In the genomic region with DNA sequence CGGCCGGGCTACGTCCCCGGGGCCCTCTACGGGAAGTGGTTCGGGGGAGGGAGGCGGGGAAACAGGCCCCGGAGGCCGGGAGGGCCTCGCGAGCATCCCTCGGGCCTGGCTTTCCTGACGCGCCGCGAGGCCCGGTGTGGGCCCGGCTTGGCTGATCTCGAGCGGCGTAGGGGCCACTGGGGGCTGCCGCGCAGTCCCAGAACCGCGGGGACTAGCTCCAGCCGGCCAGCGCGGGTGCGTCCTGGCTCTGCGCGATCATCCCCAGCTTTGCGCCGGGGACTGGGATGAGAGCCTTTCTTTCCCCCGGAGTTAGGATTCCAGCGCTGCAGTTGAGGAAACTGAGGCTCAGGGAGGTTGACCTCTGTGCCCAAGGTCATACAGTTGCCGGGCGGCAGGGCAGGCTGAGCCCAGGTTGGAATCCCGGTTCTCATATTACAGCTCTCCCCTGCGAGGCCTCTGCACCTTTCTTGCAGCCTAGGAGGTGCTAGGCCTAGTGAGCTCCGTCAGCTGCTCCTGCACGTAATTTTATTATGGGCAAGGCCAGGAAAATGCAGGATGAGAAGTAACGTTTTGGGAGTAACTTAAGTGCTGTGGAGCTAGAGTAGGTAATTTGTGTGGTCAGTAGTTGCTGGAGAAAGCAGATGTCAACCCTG, we compare ENCODE assay signal across 8 cellular contexts. TPM values are rescaled to one million over a fixed set of nuclear protein-coding genes. Genes with fewer than 3 reads are reported as not detected.
A peak's percentile ranks its signal among the peaks of the same experiment; 100 is the strongest.
DNase-seq lines count a peak whose midpoint lies in the region; ATAC-seq and TF ChIP-seq lines count a peak whose summit lies in the region.

No MANE protein-coding gene starts in this region.

- peaks cover 9% of the 10 kb centered on the region for H3K4me1 ChIP-seq in mesendoderm (ENCODE audit: control insufficient read depth, low read depth, low read length)

- H3K4me3 ChIP-seq in mesendoderm (ENCODE audit: low read length): peak overlapping the region; percentile 69

- H3K4me1 Mint-ChIP-seq in type B pancreatic cell (ENCODE audit: unreplicated experiment): peaks cover 53% of the 10 kb centered on the region

- no peak overlapping the region for H2BK5ac ChIP-seq in mesendoderm (ENCODE audit: low read length)

- peak overlapping the region; percentile 81 for H3K27ac Mint-ChIP-seq in type B pancreatic cell

- no peak overlapping the region for H2AK5ac ChIP-seq in mesendoderm (ENCODE audit: low read length)

- H3K4me3 Mint-ChIP-seq in type B pancreatic cell: peak overlapping the region; percentile 89

- WGBS in mesendoderm (ENCODE audit: extremely low coverage, insufficient coverage, low lambda C conversion rate): no CpG with 5 or more reads among the region's 42 CpGs

- peak overlapping the region; percentile 87 for H3K56ac ChIP-seq in mesendoderm (ENCODE audit: low read length)

- H2BK15ac ChIP-seq in mesendoderm (replicated peaks; ENCODE audit: low read depth): no peak overlapping the region

- H3K9me3 Mint-ChIP-seq in type B pancreatic cell: no peaks in the 10 kb centered on the region

- peak; percentile 7 for ATAC-seq in HG02973 (IDR thresholded peaks at IDR 0.05; ENCODE audit: unreplicated experiment)
- no peak for ATAC-seq in HG03460 (IDR thresholded peaks at IDR 0.05; ENCODE audit: unreplicated experiment)

- H3K36me3 ChIP-seq in mesendoderm (ENCODE audit: control insufficient read depth, insufficient read depth, low read length): no peaks in the 10 kb centered on the region

- no peak overlapping the region for H4K5ac ChIP-seq in mesendoderm (ENCODE audit: low read length)

- TF ChIP-seq CTCF in type B pancreatic cell (conservative IDR thresholded peaks at IDR 0.05): no peak

- no peak overlapping the region for H2BK120ac ChIP-seq in mesendoderm (ENCODE audit: low read depth, low read length)

- no peaks in the 10 kb centered on the region for H3K27me3 ChIP-seq in mesendoderm (ENCODE audit: insufficient read depth, low read length, poor library complexity)

- H3K4me2 ChIP-seq in mesendoderm (ENCODE audit: low read length): peak overlapping the region; percentile 69

- H4K8ac ChIP-seq in mesendoderm (ENCODE audit: low read depth, low read length): peak overlapping the region; percentile 77

- peaks cover 22% of the 10 kb centered on the region for H3K27me3 Mint-ChIP-seq in type B pancreatic cell

- peak overlapping the region; percentile 92 for H3K18ac ChIP-seq in mesendoderm (ENCODE audit: low read length)

- H3K36me3 Mint-ChIP-seq in type B pancreatic cell: no peaks in the 10 kb centered on the region

- H3K4ac ChIP-seq in mesendoderm (ENCODE audit: low read depth, low read length): peak overlapping the region; percentile 63

- peak; percentile 43 for DNase-seq in Daoy (ENCODE audit: low read depth)
- peak; percentile 40 for DNase-seq in RPMI8226
- peak; percentile 47 for DNase-seq in dermis blood vessel endothelial cell
- peak; percentile 72 for DNase-seq in mesendoderm
- no peak for DNase-seq in type B pancreatic cell (ENCODE audit: extremely low spot score, unreplicated experiment)
- DNase-seq in central memory CD4-positive, alpha-beta T cell: no peak

- no peak overlapping the region for H3K23ac ChIP-seq in mesendoderm (ENCODE audit: low read length)

- peaks cover 4% of the 10 kb centered on the region for H3K79me1 ChIP-seq in mesendoderm (ENCODE audit: low read length)

- H3K9ac ChIP-seq in mesendoderm (ENCODE audit: low read length): peak overlapping the region; percentile 82

- peaks cover 4% of the 10 kb centered on the region for H3K79me2 ChIP-seq in mesendoderm (ENCODE audit: control insufficient read depth, insufficient read depth, low read length)

- no peak overlapping the region for H3K27ac ChIP-seq in mesendoderm (ENCODE audit: low read depth, low read length)

RNA-seq across cellular contexts. Expression of a gene that starts 0.5 kb away (rescaled TPM):
- total RNA-seq in Daoy (2014; rRNA removed; shearing (Covaris generic)): 13.5 and 16.7 TPM in 2 replicates
- total RNA-seq in dermis blood vessel endothelial cell (24.0 and 36.3 TPM in 2 replicates), type B pancreatic cell (ENCODE audit: low replicate concordance) (20.1 and 26.8 TPM in 2 replicates)
- polyA plus RNA-seq in mesendoderm (2013, experiment 1 of 2): 1.9 TPM
- polyA plus RNA-seq in mesendoderm (2013, experiment 2 of 2): 1.8 TPM

Comparison
In these comparisons a context has a peak if more than half of its experiments do, and no peak if none do; other contexts are left out.
1. DNase-seq: peak in Daoy (single experiment), RPMI8226 (single experiment), dermis blood vessel endothelial cell (single experiment) and mesendoderm (single experiment); none in type B pancreatic cell (single experiment) and central memory CD4-positive, alpha-beta T cell (single experiment).